ENCODE assay signal across 25 cellular contexts in the genomic region with DNA sequence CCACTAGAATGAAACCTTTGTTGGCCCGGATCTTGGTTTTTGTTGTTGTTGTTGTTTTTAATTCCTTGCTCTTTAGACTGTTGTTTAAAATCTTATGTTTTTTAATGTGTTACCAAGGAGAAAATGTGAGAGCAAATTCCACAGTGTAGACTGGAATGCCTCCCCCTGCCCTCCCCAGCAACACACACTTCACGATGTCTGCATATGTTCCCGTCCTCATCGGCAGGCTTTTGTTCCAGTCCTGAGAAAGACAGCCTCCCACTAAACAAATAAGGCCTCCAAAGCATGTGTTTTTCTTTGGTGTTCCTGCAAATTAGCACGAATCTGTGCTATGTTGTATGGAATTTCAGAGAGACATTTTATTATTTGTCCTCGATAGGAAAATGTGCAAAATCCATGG.
DNase-seq lines count a peak whose midpoint lies in the region; ATAC-seq and TF ChIP-seq lines count a peak whose summit lies in the region.
"Had no signal": no experiment of that assay in that cellular context is flagged by ENCODE, and none has a peak within 500 bp of the region (broad histone marks: within the 10 kb centered on the region; RNA-seq: fewer than 3 reads in every experiment).

No MANE protein-coding gene starts in this region.

- no peaks in the 10 kb centered on the region for H3K27me3 ChIP-seq in endodermal cell (ENCODE audit: control insufficient read depth, insufficient read depth, low read length, poor library complexity, severe bottlenecking)
- H3K27me3 ChIP-seq in tibial nerve, result no peaks in the 10 kb centered on the region
- H3K27me3 ChIP-seq: stomach, upper lobe of left lung had no signal

- 81 to 100% methylated on average over 1 to 6 of the region's 6 CpGs for WGBS in endodermal cell (ENCODE audit: insufficient coverage in 1 of 2, insufficient read length in 1 of 2), 2 experiments
- 32 to 35% methylated on average over 6 of the region's 6 CpGs for WGBS in tibial nerve, 2 donors

- peak; percentile 80 for DNase-seq in astrocyte of the hippocampus (ENCODE audit: low read depth, low spot score)
- DNase-seq in endodermal cell, result no peak
- no peak for DNase-seq in nephron progenitor cell
- DNase-seq in tibial nerve (ENCODE audit: low spot score in 2 of 2), result no peak
- no peak for DNase-seq in SW 1271 (lab: John Stamatoyannopoulos, UW)
- DNase-seq in middle frontal gyrus (ENCODE audit: extremely low spot score, low spot score), result no peak
- DNase-seq: activated CD4-positive, CD25-positive, alpha-beta regulatory T cell treated with anti-CD3 and anti-CD28 coated beads, Interleukin-2, amount 50 U/mL, for 72 hours; activated CD8-positive, alpha-beta T cell treated with anti-CD3 and anti-CD28 coated beads, Interleukin-2, amount 10 ng/mL, durations not matched to agents 7 days and 5 days; Calu3; HFFc6; NCI-H1417; NCI-H2081; NCI-H226; occipital lobe; small intestine; stimulated activated CD8-positive, alpha-beta memory T cell treated with anti-CD3 and anti-CD28 coated beads, Interleukin-4, amount 100 ng/mL, for 48 hours; stomach; T-helper 17 cell; upper lobe of left lung had no signal

- TF ChIP-seq EP300 in tibial nerve (IDR thresholded peaks at IDR 0.05), result peak in 1 of 2 donors; percentile 38

- H3K9ac ChIP-seq in endodermal cell (ENCODE audit: extremely low read depth, low read length, poor library complexity, severe bottlenecking), result no peak overlapping the region

- H3K9me3 Mint-ChIP-seq in endodermal cell, result no peaks in the 10 kb centered on the region
- peaks cover 12% of the 10 kb centered on the region for H3K9me3 Mint-ChIP-seq in nephron progenitor cell
- H3K9me3 Mint-ChIP-seq: activated naive CD4-positive, alpha-beta T cell treated with anti-CD3 and anti-CD28 coated beads, Interleukin-2, amount 50 U/mL, for 72 hours; activated T-helper 2 cell treated with anti-CD3 and anti-CD28 coated beads, Interferon-gamma antibody, Interleukin-2, Interleukin-4, amounts not matched to agents 10 μg/mL and 5 μg/mL and 100 μg/mL, durations not matched to agents 14 hours and 24 hours and 36 hours had no signal

- H3K27me3 Mint-ChIP-seq in endodermal cell (ENCODE audit: insufficient read depth) (no peaks in the 10 kb centered on the region), nephron progenitor cell (ENCODE audit: low read depth, poor library complexity) (peaks cover 5% of the 10 kb centered on the region)

- H3K36me3 Mint-ChIP-seq in endodermal cell (ENCODE audit: low read depth) (no peaks in the 10 kb centered on the region), nephron progenitor cell (ENCODE audit: low read depth) (peaks cover 5% of the 10 kb centered on the region)
- H3K36me3 Mint-ChIP-seq: activated naive CD4-positive, alpha-beta T cell treated with anti-CD3 and anti-CD28 coated beads, Interleukin-2, amount 50 U/mL, for 72 hours; CD14-positive monocyte had no signal

- H3K27ac ChIP-seq in endodermal cell (ENCODE audit: low read depth, low read length), result peak overlapping the region; percentile 59
- H3K27ac ChIP-seq in tibial nerve, result peak overlapping the region; percentile 43 to 92 (median 86)
- H3K27ac ChIP-seq: SK-N-MC, stomach, upper lobe of left lung had no signal

- H3K27ac Mint-ChIP-seq in endodermal cell, result no peak overlapping the region
- peak overlapping the region; percentile 85 for H3K27ac Mint-ChIP-seq in nephron progenitor cell
- H3K27ac Mint-ChIP-seq: activated CD8-positive, alpha-beta T cell treated with anti-CD3 and anti-CD28 coated beads, Interleukin-2, amount 10 ng/mL, durations not matched to agents 7 days and 5 days; activated naive CD4-positive, alpha-beta T cell treated with anti-CD3 and anti-CD28 coated beads, Interleukin-2, amount 50 U/mL, for 72 hours; activated T-helper 2 cell treated with anti-CD3 and anti-CD28 coated beads, Interferon-gamma antibody, Interleukin-2, Interleukin-4, amounts not matched to agents 10 μg/mL and 5 μg/mL and 100 μg/mL, durations not matched to agents 14 hours and 24 hours and 36 hours; CD14-positive monocyte; HFFc6; T-helper 17 cell had no signal

- H3K36me3 ChIP-seq in endodermal cell (ENCODE audit: control insufficient read depth, insufficient read depth, low read length) (no peaks in the 10 kb centered on the region), tibial nerve (no peaks in the 10 kb centered on the region)
- H3K36me3 ChIP-seq: stomach, upper lobe of left lung had no signal

- H3K9me3 ChIP-seq in endodermal cell (ENCODE audit: control insufficient read depth, low read length) (no peaks in the 10 kb centered on the region), tibial nerve (no peaks in the 10 kb centered on the region)
- H3K9me3 ChIP-seq: stomach, upper lobe of left lung had no signal

- no peaks in the 10 kb centered on the region for H3K4me1 Mint-ChIP-seq in endodermal cell
- H3K4me1 Mint-ChIP-seq in nephron progenitor cell, result peaks cover 6% of the 10 kb centered on the region
- H3K4me1 Mint-ChIP-seq: T-helper 17 cell had no signal

- no peak overlapping the region for H3K4me3 ChIP-seq in endodermal cell (ENCODE audit: low read length)
- H3K4me3 ChIP-seq in tibial nerve, result no peak overlapping the region
- H3K4me3 ChIP-seq: lung, SK-N-MC, stomach, upper lobe of left lung had no signal

- no peak for TF ChIP-seq CTCF in endodermal cell (conservative IDR thresholded peaks at IDR 0.05)
- no peak for TF ChIP-seq CTCF in nephron progenitor cell (IDR thresholded peaks at IDR 0.05)
- no peak for TF ChIP-seq CTCF in tibial nerve (IDR thresholded peaks at IDR 0.05)

- ATAC-seq in HG03135 (IDR thresholded peaks at IDR 0.05; ENCODE audit: unreplicated experiment), result no peak
- ATAC-seq: activated CD8-positive, alpha-beta T cell treated with anti-CD3 and anti-CD28 coated beads, Interleukin-2, amount 10 ng/mL, durations not matched to agents 7 days and 5 days; activated naive CD4-positive, alpha-beta T cell treated with anti-CD3 and anti-CD28 coated beads, Interleukin-2, amount 50 U/mL, for 72 hours; T-helper 17 cell had no signal

- H3K4me3 Mint-ChIP-seq in endodermal cell, result no peak overlapping the region
- no peak overlapping the region for H3K4me3 Mint-ChIP-seq in nephron progenitor cell
- H3K4me3 Mint-ChIP-seq: activated CD8-positive, alpha-beta T cell treated with anti-CD3 and anti-CD28 coated beads, Interleukin-2, amount 10 ng/mL, durations not matched to agents 7 days and 5 days; CD14-positive monocyte; HFFc6; T-helper 17 cell had no signal

- no peak for TF ChIP-seq POLR2A in tibial nerve (IDR thresholded peaks at IDR 0.05)

- H3K4me1 ChIP-seq in endodermal cell (ENCODE audit: control insufficient read depth, insufficient read depth, low read length), result no peaks in the 10 kb centered on the region
- H3K4me1 ChIP-seq in tibial nerve, result peaks cover 0 to 22% (median 0%) of the 10 kb centered on the region in 4 donors
- H3K4me1 ChIP-seq: stomach, upper lobe of left lung had no signal
